Comparison of ENCODE assay signal across 8 cellular contexts in the genomic region with DNA sequence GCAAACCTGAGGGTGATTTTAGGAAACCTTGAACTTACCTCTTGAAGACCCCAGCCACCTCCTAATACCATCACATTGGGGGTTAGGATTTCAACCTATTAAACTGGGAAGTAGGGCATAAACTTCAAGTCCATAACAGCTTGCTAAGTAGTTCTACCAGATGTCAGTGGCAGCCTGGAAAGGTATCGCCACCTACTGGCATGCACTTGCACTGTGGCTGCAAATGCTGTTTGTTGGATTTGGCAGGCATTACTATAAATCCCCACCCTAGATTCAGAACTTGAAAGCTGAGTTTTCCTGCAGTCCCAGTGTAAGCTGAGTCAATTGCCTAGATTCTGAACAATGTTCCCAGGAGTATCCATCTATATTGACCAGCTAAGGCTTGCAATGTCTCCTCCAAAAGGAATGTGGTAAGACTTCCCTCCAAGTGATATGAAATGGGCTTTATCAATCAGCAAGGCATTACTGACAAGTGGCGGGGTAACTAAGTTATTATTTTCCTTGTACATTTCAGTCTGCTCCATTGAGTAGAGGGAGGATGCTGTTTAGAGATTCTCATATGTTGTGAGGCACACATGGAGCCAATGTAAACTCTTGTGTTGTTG.
DNase-seq lines count a peak whose midpoint lies in the region; ATAC-seq and TF ChIP-seq lines count a peak whose summit lies in the region.

No MANE protein-coding gene starts in this region.

- H3K4me3 Mint-ChIP-seq in CD8-positive, alpha-beta T cell, result no peak overlapping the region

- no peaks in the 10 kb centered on the region for H3K4me1 ChIP-seq in CD8-positive, alpha-beta T cell (ENCODE audit: insufficient read depth, low read length)
- H3K4me1 ChIP-seq in esophagus squamous epithelium (no peaks in the 10 kb centered on the region), neutrophil (ENCODE audit: control insufficient read depth in 1 of 2, insufficient read depth in 1 of 2, low read depth in 1 of 2, low read length in 1 of 2) (no peaks in the 10 kb centered on the region), upper lobe of right lung (no peaks in the 10 kb centered on the region)

- POLR2A ChIA-PET in CD8-positive, alpha-beta T cell (lab: Charles Lee), result interaction anchor here (0.9 kb wide), 1 partner anchor 432 kb away, joined by 3 read pairs; no protein-coding TSS in a partner anchor

- no peak overlapping the region for H3K27ac Mint-ChIP-seq in CD8-positive, alpha-beta T cell

- H3K36me3 ChIP-seq in CD8-positive, alpha-beta T cell (ENCODE audit: insufficient read depth, low read length), result no peaks in the 10 kb centered on the region
- no peaks in the 10 kb centered on the region for H3K36me3 ChIP-seq in esophagus squamous epithelium
- no peaks in the 10 kb centered on the region for H3K36me3 ChIP-seq in neutrophil
- no peaks in the 10 kb centered on the region for H3K36me3 ChIP-seq in upper lobe of right lung

- peak; percentile 62 for ATAC-seq in CD8-positive, alpha-beta T cell
- peak; percentile 92 for ATAC-seq in upper lobe of right lung
- ATAC-seq in GM19328 (IDR thresholded peaks at IDR 0.05; ENCODE audit: unreplicated experiment), result no peak

- no peak overlapping the region for H3K4me3 ChIP-seq in CD8-positive, alpha-beta T cell (ENCODE audit: low read depth, low read length)
- H3K4me3 ChIP-seq in esophagus squamous epithelium (no peak overlapping the region), neutrophil (ENCODE audit: low read depth in 1 of 2, low read length in 1 of 2) (no peak overlapping the region), upper lobe of right lung (no peak overlapping the region)

- H3K27me3 Mint-ChIP-seq in CD8-positive, alpha-beta T cell (ENCODE audit: low read depth), result no peaks in the 10 kb centered on the region

- peaks cover 3% of the 10 kb centered on the region for H3K4me1 Mint-ChIP-seq in CD8-positive, alpha-beta T cell (ENCODE audit: low read depth)

- CTCF ChIA-PET in CD8-positive, alpha-beta T cell (lab: Charles Lee), result interaction anchor here (0.5 to 2.4 kb wide), 39 partner anchors 10 to 614 kb away, joined by 3 to 19 read pairs (median 3); no protein-coding TSS in a partner anchor

- intact Hi-C loops in CD8-positive, alpha-beta T cell (cut with DNase I, micrococcal nuclease), result loop anchor here (1.0 to 5.0 kb wide), 5 partner anchors 129 to 356 kb away; no protein-coding TSS in a partner anchor
- intact Hi-C loops in esophagus squamous epithelium (cut with DNase I), result no loop called here
- intact Hi-C loops in upper lobe of right lung (cut with DNase I), result no loop called here

- peak; percentile 74 for TF ChIP-seq CTCF in CD8-positive, alpha-beta T cell (IDR thresholded peaks at IDR 0.05)
- TF ChIP-seq CTCF in esophagus squamous epithelium (IDR thresholded peaks at IDR 0.05), result peak in 5 of 6 experiments; percentile 8 to 53 (median 43)
- peak; percentile 36 for TF ChIP-seq CTCF in neutrophil (IDR thresholded peaks at IDR 0.05)
- peak; percentile 73 for TF ChIP-seq CTCF in upper lobe of right lung (IDR thresholded peaks at IDR 0.05)

- DNase-seq in CD8-positive, alpha-beta T cell, result peak; percentile 26 to 74 (median 57)
- peak; percentile 66 for DNase-seq in H4 (ENCODE audit: low spot score)
- peak; percentile 79 for DNase-seq in NCI-H82 (lab: John Stamatoyannopoulos, UW)
- peak; percentile 36 for DNase-seq in activated CD8-positive, alpha-beta memory T cell treated with anti-CD3 and anti-CD28 coated beads, Interleukin-2, amount 50 U/mL, for 24 hours (ENCODE audit: extremely low read depth)
- DNase-seq in esophagus squamous epithelium (lab: John Stamatoyannopoulos, UW), result no peak
- peak; percentile 72 for DNase-seq in upper lobe of right lung

- no peak overlapping the region for H3K27ac ChIP-seq in CD8-positive, alpha-beta T cell (ENCODE audit: low read depth, low read length)
- H3K27ac ChIP-seq in esophagus squamous epithelium, result no peak overlapping the region
- H3K27ac ChIP-seq in neutrophil, result no peak overlapping the region
- no peak overlapping the region for H3K27ac ChIP-seq in upper lobe of right lung

- TF ChIP-seq POLR2A in esophagus squamous epithelium (IDR thresholded peaks at IDR 0.05), result no peak

- no peaks in the 10 kb centered on the region for H3K27me3 ChIP-seq in CD8-positive, alpha-beta T cell (ENCODE audit: insufficient read depth, low read length)
- no peaks in the 10 kb centered on the region for H3K27me3 ChIP-seq in esophagus squamous epithelium
- no peaks in the 10 kb centered on the region for H3K27me3 ChIP-seq in neutrophil
- no peaks in the 10 kb centered on the region for H3K27me3 ChIP-seq in upper lobe of right lung

- no peaks in the 10 kb centered on the region for H3K9me3 Mint-ChIP-seq in CD8-positive, alpha-beta T cell

- H3K9me3 ChIP-seq in CD8-positive, alpha-beta T cell (ENCODE audit: low read length), result no peaks in the 10 kb centered on the region
- H3K9me3 ChIP-seq in esophagus squamous epithelium (no peaks in the 10 kb centered on the region), neutrophil (no peaks in the 10 kb centered on the region), upper lobe of right lung (no peaks in the 10 kb centered on the region)

- 81 to 100% methylated on average over 1 to 2 of the region's 2 CpGs for WGBS in esophagus squamous epithelium, 2 donors

- H3K36me3 Mint-ChIP-seq in CD8-positive, alpha-beta T cell, result no peaks in the 10 kb centered on the region

Comparison
In these comparisons a context has a peak if more than half of its experiments do, and no peak if none do; other contexts are left out.
1. intact Hi-C loops: an anchor here in CD8-positive, alpha-beta T cell (1.0 to 5.0 kb wide); none called in esophagus squamous epithelium and upper lobe of right lung.